8 cellular contexts compared by ENCODE assay signal in genomic region chr6:42049116-42049809, GRCh38. TPM values are rescaled to one million over a fixed set of nuclear protein-coding genes. Genes with fewer than 3 reads are reported as not detected.
DNase-seq lines count a peak whose midpoint lies in the region; ATAC-seq and TF ChIP-seq lines count a peak whose summit lies in the region.

No MANE protein-coding gene starts in this region.

- H3K4me3 ChIP-seq in Panc1 (ENCODE audit: low read depth in 2 of 2, low read length in 2 of 2) (peak overlapping the region; percentile 70 to 97), ovary (peak overlapping the region; percentile 64)

- no peak for ATAC-seq in Panc1
- no peak for ATAC-seq in GM18858 (IDR thresholded peaks at IDR 0.05; ENCODE audit: unreplicated experiment)

- H3K36me3 Mint-ChIP-seq in Calu3 (ENCODE audit: insufficient read depth, unreplicated experiment): peaks cover 72% of the 10 kb centered on the region
- peaks cover 4% of the 10 kb centered on the region for H3K36me3 Mint-ChIP-seq in endothelial cell (ENCODE audit: low read depth, unreplicated experiment)

- H3K27ac ChIP-seq in Panc1 (ENCODE audit: low read length) (peak overlapping the region; percentile 74), ovary (peak overlapping the region; percentile 82 to 90)

- CTCF ChIA-PET in Calu3 (lab: Charles Lee) (interaction anchor here (0.6 to 3.7 kb wide), 3 partner anchors 73 to 262 kb away, joined by 3 to 15 read pairs (median 5); partner anchors contain the start of gene TOMM6), Panc1 (lab: Charles Lee) (interaction anchor here (0.6 to 0.8 kb wide), 2 partner anchors 14 to 248 kb away, joined by 3 read pairs; no protein-coding TSS in a partner anchor)

- peaks cover 37% of the 10 kb centered on the region for H3K4me1 Mint-ChIP-seq in Calu3 (ENCODE audit: low read depth, unreplicated experiment)
- H3K4me1 Mint-ChIP-seq in endothelial cell (ENCODE audit: unreplicated experiment): peaks cover 29% of the 10 kb centered on the region

- no peaks in the 10 kb centered on the region for H3K27me3 Mint-ChIP-seq in Calu3 (ENCODE audit: unreplicated experiment)
- H3K27me3 Mint-ChIP-seq in endothelial cell (ENCODE audit: unreplicated experiment): peaks cover 13% of the 10 kb centered on the region

- no peaks in the 10 kb centered on the region for H3K9me3 ChIP-seq in Panc1 (ENCODE audit: control insufficient read depth, insufficient read depth, low read depth, low read length)
- H3K9me3 ChIP-seq in ovary: no peaks in the 10 kb centered on the region

- peak overlapping the region; percentile 61 for H3K27ac Mint-ChIP-seq in Calu3 (ENCODE audit: unreplicated experiment)
- no peak overlapping the region for H3K27ac Mint-ChIP-seq in endothelial cell (ENCODE audit: unreplicated experiment)

- H3K9me3 Mint-ChIP-seq in Calu3 (ENCODE audit: low read depth, unreplicated experiment): no peaks in the 10 kb centered on the region
- H3K9me3 Mint-ChIP-seq in endothelial cell (ENCODE audit: unreplicated experiment): no peaks in the 10 kb centered on the region

- intact Hi-C loops in Calu3 (cut with micrococcal nuclease; ENCODE audit: unreplicated experiment) (loop anchor here (5.0 kb wide), 1 partner anchor 127 kb away; the partner anchor contains the start of genes BYSL and MED20), Panc1 (cut with micrococcal nuclease; ENCODE audit: unreplicated experiment) (no loop called here), ovary (cut with DNase I) (loop anchor here in 3 of 4 donors (5.0 to 10.0 kb wide), 2 partner anchors 114 to 262 kb away; partner anchors contain the start of gene TOMM6 (in 2 of the 3))

- H3K27me3 ChIP-seq in Panc1 (ENCODE audit: control insufficient read depth, insufficient read depth, low read length) (no peaks in the 10 kb centered on the region), ovary (no peaks in the 10 kb centered on the region)

- H3K36me3 ChIP-seq in Panc1 (ENCODE audit: control insufficient read depth, insufficient read depth, low read length) (peaks cover 2% of the 10 kb centered on the region; the same call in 1 of the 2 replicates), ovary (no peaks in the 10 kb centered on the region)

- 50 to 59% (median 58%) methylated on average over 36 of the region's 36 CpGs for WGBS in ovary, 3 donors

- POLR2A ChIA-PET in Panc1 (lab: Charles Lee): interaction anchor here (0.5 kb wide), 1 partner anchor 21 kb away, joined by 5 read pairs; no protein-coding TSS in a partner anchor

- H3K4me1 ChIP-seq in Panc1 (ENCODE audit: control insufficient read depth, insufficient read depth, low read length) (peaks cover 28% of the 10 kb centered on the region), ovary (ENCODE audit: insufficient read depth) (peaks cover 7% of the 10 kb centered on the region)

- TF ChIP-seq CTCF in Calu3 (IDR thresholded peaks at IDR 0.05; ENCODE audit: unreplicated experiment): no peak
- TF ChIP-seq CTCF in Panc1 (IDR thresholded peaks at IDR 0.05): no peak
- TF ChIP-seq CTCF in endothelial cell (IDR thresholded peaks at IDR 0.05; ENCODE audit: unreplicated experiment): no peak
- no peak for TF ChIP-seq CTCF in ovary (IDR thresholded peaks at IDR 0.05)

- in situ Hi-C loops in Panc1 (cut with HindIII; ENCODE audit: low pct_unique_long_range_greater_than_20kb, low sequenced_read_pairs): no loop called here

- no peak for DNase-seq in Calu3
- DNase-seq in Panc1 (ENCODE audit: low read depth, low spot score): no peak
- no peak for DNase-seq in endothelial cell (ENCODE audit: low spot score)
- DNase-seq in ovary: peak; percentile 48 to 65 (median 61)
- no peak for DNase-seq in DMS114 treated with DMSO at 0.1 percent for 48 hours (lab: John Stamatoyannopoulos, UW; ENCODE audit: unreplicated experiment)
- DNase-seq in OCI-M2 (lab: John Stamatoyannopoulos, UW; ENCODE audit: unreplicated experiment): no peak
- DNase-seq in NOMO-1 (lab: John Stamatoyannopoulos, UW; ENCODE audit: unreplicated experiment in 2 of 2): no peak

- no peak for TF ChIP-seq EP300 in ovary (IDR thresholded peaks at IDR 0.05)

- H3K4me3 Mint-ChIP-seq in Calu3 (ENCODE audit: low read depth, unreplicated experiment) (peak overlapping the region; percentile 95), endothelial cell (ENCODE audit: unreplicated experiment) (peak overlapping the region; percentile 81)

- no TSS peak for BruUV-seq in Calu3 (replicated peaks; lab: Mats Ljungman, UMichigan)
- BruUV-seq in Panc1 (replicated peaks; lab: Mats Ljungman, UMichigan): no TSS peak

- no peak for TF ChIP-seq POLR2A in ovary (IDR thresholded peaks at IDR 0.05)

RNA-seq across cellular contexts. Expression of gene TAF8, which starts 1.1 kb away (rescaled TPM):
- total RNA-seq in Calu3 (2022) (32.6 and 34.0 TPM in 2 replicates), Panc1 (2021; ENCODE audit: unreplicated experiment) (35.5 TPM), endothelial cell (ENCODE audit: unreplicated experiment) (21.9 TPM), ovary (10 to 100 TPM in 6 of 7 donors, 1 to 10 TPM in 1; 9.8 to 21.3 (median 18.4) TPM)
- polyA plus RNA-seq in Panc1 (2012; ENCODE audit: insufficient read length): 18.2 TPM
- polyA plus RNA-seq in ovary: 1 to 10 TPM; 9.2 to 9.6 TPM

Comparison
In these comparisons a context has a peak if more than half of its experiments do, and no peak if none do; other contexts are left out.
1. DNase-seq: peak in ovary (5 of 5); none in Calu3 (single experiment), Panc1 (single experiment), endothelial cell (single experiment), DMS114 treated with DMSO at 0.1 percent for 48 hours (single experiment), OCI-M2 (single experiment) and NOMO-1 (0 of 2).